Comparison of ENCODE assay signal across 9 cellular contexts in genomic region chr13:110187501-110188161, GRCh38.
A peak's percentile ranks its signal among the peaks of the same experiment; 100 is the strongest.
DNase-seq lines count a peak whose midpoint lies in the region; ATAC-seq, FAIRE-seq and TF ChIP-seq lines count a peak whose summit lies in the region.
"Had no signal": no experiment of that assay in that cellular context is flagged by ENCODE, and none has a peak within 500 bp of the region (broad histone marks: within the 10 kb centered on the region; RNA-seq: fewer than 3 reads in every experiment).

No MANE protein-coding gene starts in this region.

- H3K4me3 ChIP-seq in bronchial epithelial cell (ENCODE audit: low read depth, low read length) (no peak overlapping the region), thoracic aorta (no peak overlapping the region)
- H3K4me3 ChIP-seq: stomach had no signal

- H3K9me3 ChIP-seq in thoracic aorta = no peaks in the 10 kb centered on the region
- H3K9me3 ChIP-seq: stomach had no signal

- TF ChIP-seq CTCF in bronchial epithelial cell (IDR thresholded peaks at IDR 0.05; ENCODE audit: insufficient read depth, low read length, severe bottlenecking) (no peak), thoracic aorta (IDR thresholded peaks at IDR 0.05) (no peak)

- no peaks in the 10 kb centered on the region for H3K27me3 ChIP-seq in bronchial epithelial cell (ENCODE audit: control insufficient read depth, insufficient read depth, low read length)
- no peaks in the 10 kb centered on the region for H3K27me3 ChIP-seq in thoracic aorta (replicated peaks; ENCODE audit: insufficient read depth)
- H3K27me3 ChIP-seq: stomach had no signal

- H3K36me3 ChIP-seq in bronchial epithelial cell (ENCODE audit: control insufficient read depth, insufficient read depth, low read length) (no peaks in the 10 kb centered on the region), thoracic aorta (peaks cover 65% of the 10 kb centered on the region)

- peaks cover 0 to 16% of the 10 kb centered on the region in 2 donors for H3K4me1 ChIP-seq in thoracic aorta (ENCODE audit: control insufficient read depth in 1 of 2, low read depth in 2 of 2)

- peak; percentile 2 for DNase-seq in HS-5 (ENCODE audit: low read depth)
- DNase-seq in bronchial epithelial cell (ENCODE audit: low read depth) = peak; percentile 74
- DNase-seq in kidney tubule cell (ENCODE audit: low spot score) = peak; percentile 40
- DNase-seq in thoracic aorta (ENCODE audit: low spot score) = no peak
- no peak for DNase-seq in NCI-H1048 (lab: John Stamatoyannopoulos, UW)
- DNase-seq in NCI-H446 (lab: John Stamatoyannopoulos, UW) = no peak
- DNase-seq: KBM-7, stomach had no signal

- FAIRE-seq in bronchial epithelial cell (lab: Jason Lieb, UNC) = no peak

- ATAC-seq in thoracic aorta (ENCODE audit: insufficient number of reproducible peaks, low FRiP score, low read depth) = peak; percentile 60
- ATAC-seq in HG03354 (IDR thresholded peaks at IDR 0.05; ENCODE audit: poor library complexity, severe bottlenecking, unreplicated experiment) = no peak

- H3K27ac ChIP-seq in thoracic aorta = peak overlapping the region in 1 of 2 donors; percentile 18
- H3K27ac ChIP-seq: stomach had no signal

Comparison
In these comparisons a context has a peak if more than half of its experiments do, and no peak if none do; other contexts are left out.
1. DNase-seq: peak in HS-5 (single experiment), bronchial epithelial cell (single experiment) and kidney tubule cell (single experiment); none in thoracic aorta (single experiment), NCI-H1048 (single experiment) and NCI-H446 (0 of 2).